In the genomic region with DNA sequence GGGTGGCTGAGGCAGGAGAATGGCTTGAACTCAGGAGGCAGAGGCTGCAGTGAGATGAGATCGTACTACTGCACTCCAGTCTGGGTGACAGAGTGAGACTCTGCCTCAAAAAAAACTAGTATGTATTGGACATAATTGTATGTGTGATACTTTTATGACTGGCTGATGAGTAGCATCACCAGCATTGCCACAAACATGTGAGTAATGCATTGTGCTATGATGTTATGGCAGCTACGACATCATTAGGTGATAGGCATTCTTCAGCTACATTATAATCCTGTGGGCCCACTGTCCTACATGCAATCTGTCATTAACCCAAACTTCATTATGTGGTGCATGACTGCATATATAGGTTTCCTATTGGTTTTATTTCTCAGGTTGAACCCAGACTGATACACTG, we compare ENCODE assay signal across 19 cellular contexts.
"Had no signal": no experiment of that assay in that cellular context is flagged by ENCODE, and none has a peak within 500 bp of the region (broad histone marks: within the 10 kb centered on the region; RNA-seq: fewer than 3 reads in every experiment).

No MANE protein-coding gene starts in this region.

- H3K9me3 ChIP-seq: gastrocnemius medialis, heart right ventricle, neutrophil, sigmoid colon, suprapubic skin, thyroid gland had no signal

- H3K36me3 Mint-ChIP-seq: naive thymus-derived CD8-positive, alpha-beta T cell; type B pancreatic cell had no signal

- H3K4me1 Mint-ChIP-seq: naive thymus-derived CD8-positive, alpha-beta T cell had no signal

- H3K36me3 ChIP-seq: gastrocnemius medialis, heart right ventricle, neutrophil, sigmoid colon, suprapubic skin, thyroid gland had no signal

- H3K27me3 ChIP-seq: dorsolateral prefrontal cortex, gastrocnemius medialis, heart right ventricle, neutrophil, sigmoid colon, suprapubic skin, thyroid gland had no signal

- DNase-seq: cortex of kidney; dorsolateral prefrontal cortex; effector CD8-positive, alpha-beta T cell; gastrocnemius medialis; heart right ventricle; hypothalamus; mammary epithelial cell; naive thymus-derived CD8-positive, alpha-beta T cell; posterior cingulate gyrus; sigmoid colon; small intestine; stimulated activated CD4-positive, alpha-beta T cell treated with anti-CD3 and anti-CD28 coated beads, Interleukin-12 subunit alpha, Interleukin-12 subunit beta, amount 100 ng/mL, for 4 hours; stimulated activated naive CD4-positive, alpha-beta T cell; thyroid gland had no signal

- H3K4me3 ChIP-seq: dorsolateral prefrontal cortex, gastrocnemius medialis, heart right ventricle, sigmoid colon, suprapubic skin, thyroid gland had no signal

- H3K4me1 ChIP-seq: gastrocnemius medialis, suprapubic skin had no signal

- H3K27ac ChIP-seq: dorsolateral prefrontal cortex, gastrocnemius medialis, heart right ventricle, neutrophil, sigmoid colon, suprapubic skin, thyroid gland had no signal

- H3K9me3 Mint-ChIP-seq: type B pancreatic cell had no signal

- H3K27ac Mint-ChIP-seq: naive thymus-derived CD8-positive, alpha-beta T cell; type B pancreatic cell had no signal

- H3K4me3 Mint-ChIP-seq: naive thymus-derived CD8-positive, alpha-beta T cell; type B pancreatic cell had no signal

- FAIRE-seq: islet of Langerhans, small intestine, urothelium cell line had no signal

- H3K27me3 Mint-ChIP-seq: naive thymus-derived CD8-positive, alpha-beta T cell; type B pancreatic cell had no signal
